ENCODE assay signal across 1 cellular context in genomic region chr19:51798127-51798526, GRCh38.
TF ChIP-seq lines count a peak whose summit lies in the region.

No MANE protein-coding gene starts in this region.

TF ChIP-seq in SK-N-SH treated with all-trans-retinoic acid at 6 μM for 48 hours, 23 proteins besides CTCF, POLR2A, EP300 and RAD21 (continued from another document):
- TF ChIP-seq ZNF70 (CRISPR knock-in tag; IDR thresholded peaks at IDR 0.05) (no peak), SNAI2 (CRISPR knock-in tag; IDR thresholded peaks at IDR 0.05) (no peak), RARB (CRISPR knock-in tag; IDR thresholded peaks at IDR 0.05) (no peak), PATZ1 (CRISPR knock-in tag; IDR thresholded peaks at IDR 0.05; ENCODE audit: borderline replicate concordance) (no peak), ARNTL (CRISPR knock-in tag; IDR thresholded peaks at IDR 0.05; ENCODE audit: borderline replicate concordance, low read depth) (no peak), ZFP30 (CRISPR knock-in tag; IDR thresholded peaks at IDR 0.05) (no peak), ZNF565 (CRISPR knock-in tag; conservative IDR thresholded peaks at IDR 0.05; ENCODE audit: low read depth) (no peak), TCF4 (CRISPR knock-in tag; IDR thresholded peaks at IDR 0.05; ENCODE audit: borderline replicate concordance) (no peak), ZNF8 (CRISPR knock-in tag; IDR thresholded peaks at IDR 0.05) (no peak), ZFP3 (CRISPR knock-in tag; IDR thresholded peaks at IDR 0.05) (no peak), ESRRG (CRISPR knock-in tag; IDR thresholded peaks at IDR 0.05) (no peak), CSRNP3 (CRISPR knock-in tag; IDR thresholded peaks at IDR 0.05) (no peak)
- TF ChIP-seq, protein P1, sequence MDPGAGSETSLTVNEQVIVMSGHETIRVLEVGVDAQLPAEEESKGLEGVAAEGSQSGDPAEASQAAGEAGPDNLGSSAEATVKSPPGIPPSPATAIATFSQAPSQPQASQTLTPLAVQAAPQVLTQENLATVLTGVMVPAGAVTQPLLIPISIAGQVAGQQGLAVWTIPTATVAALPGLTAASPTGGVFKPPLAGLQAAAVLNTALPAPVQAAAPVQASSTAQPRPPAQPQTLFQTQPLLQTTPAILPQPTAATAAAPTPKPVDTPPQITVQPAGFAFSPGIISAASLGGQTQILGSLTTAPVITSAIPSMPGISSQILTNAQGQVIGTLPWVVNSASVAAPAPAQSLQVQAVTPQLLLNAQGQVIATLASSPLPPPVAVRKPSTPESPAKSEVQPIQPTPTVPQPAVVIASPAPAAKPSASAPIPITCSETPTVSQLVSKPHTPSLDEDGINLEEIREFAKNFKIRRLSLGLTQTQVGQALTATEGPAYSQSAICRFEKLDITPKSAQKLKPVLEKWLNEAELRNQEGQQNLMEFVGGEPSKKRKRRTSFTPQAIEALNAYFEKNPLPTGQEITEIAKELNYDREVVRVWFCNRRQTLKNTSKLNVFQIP (CRISPR knock-in tag; IDR thresholded peaks at IDR 0.05; ENCODE audit: borderline replicate concordance, low read depth), result no peak
